ENCODE assay signal across 19 cellular contexts in genomic region chr1:20280906-20281305, GRCh38. TPM values are rescaled to one million over a fixed set of nuclear protein-coding genes. Genes with fewer than 3 reads are reported as not detected.
A peak's percentile ranks its signal among the peaks of the same experiment; 100 is the strongest.
DNase-seq lines count a peak whose midpoint lies in the region; TF ChIP-seq lines count a peak whose summit lies in the region.
"Had no signal": no experiment of that assay in that cellular context is flagged by ENCODE, and none has a peak within 500 bp of the region (broad histone marks: within the 10 kb centered on the region; RNA-seq: fewer than 3 reads in every experiment).

No MANE protein-coding gene starts in this region.

- TF ChIP-seq CTCF in VCaP (conservative IDR thresholded peaks at IDR 0.05) (no peak), transverse colon (IDR thresholded peaks at IDR 0.05) (no peak), uterus (IDR thresholded peaks at IDR 0.05) (no peak)

- no peaks in the 10 kb centered on the region for H3K9me3 ChIP-seq in transverse colon
- no peaks in the 10 kb centered on the region for H3K9me3 ChIP-seq in uterus
- H3K9me3 ChIP-seq: BE2C, HAP-1 had no signal

- intact Hi-C loops in transverse colon (cut with DNase I; ENCODE audit: low total_unique reads) (no loop called here), uterus (cut with DNase I; ENCODE audit: low total_unique reads) (no loop called here)

- H3K4me3 ChIP-seq in transverse colon (no peak overlapping the region), uterus (no peak overlapping the region)
- H3K4me3 ChIP-seq: GM23248, HAP-1, K562 had no signal

- H3K36me3 ChIP-seq in transverse colon (no peaks in the 10 kb centered on the region), uterus (no peaks in the 10 kb centered on the region)
- H3K36me3 ChIP-seq: BE2C, HAP-1 had no signal

- DNase-seq in M059J (ENCODE audit: low read depth), result peak; percentile 53
- peak; percentile 37 for DNase-seq in RPMI7951 (ENCODE audit: low read depth)
- peak; percentile 24 for DNase-seq in transverse colon
- no peak for DNase-seq in NCI-H345 treated with DMSO at 0.1 percent for 48 hours (lab: John Stamatoyannopoulos, UW; ENCODE audit: unreplicated experiment)
- no peak for DNase-seq in DMS 273 (lab: John Stamatoyannopoulos, UW; ENCODE audit: unreplicated experiment)
- no peak for DNase-seq in uterus
- DNase-seq: ACHN; BE2C; C1 segment of cervical spinal cord; CD4-positive, CD25-positive, alpha-beta regulatory T cell; CD8-positive, alpha-beta memory T cell; COR-L47; GM23248 had no signal

- peaks cover 0 to 6% (median 4%) of the 10 kb centered on the region in 4 donors for H3K4me1 ChIP-seq in transverse colon
- no peaks in the 10 kb centered on the region for H3K4me1 ChIP-seq in uterus
- H3K4me1 ChIP-seq: BE2C, HAP-1 had no signal

- H3K27me3 ChIP-seq in transverse colon (no peaks in the 10 kb centered on the region), uterus (no peaks in the 10 kb centered on the region)
- H3K27me3 ChIP-seq: BE2C had no signal

- TF ChIP-seq EP300 in transverse colon (IDR thresholded peaks at IDR 0.05; ENCODE audit: low read depth), result no peak

- H3K27ac ChIP-seq in VCaP, result peak overlapping the region; percentile 96
- no peak overlapping the region for H3K27ac ChIP-seq in transverse colon
- no peak overlapping the region for H3K27ac ChIP-seq in uterus
- H3K27ac ChIP-seq: GM23248, HL-60 had no signal

- no peak for TF ChIP-seq POLR2A in transverse colon (IDR thresholded peaks at IDR 0.05)
- TF ChIP-seq POLR2A in uterus (IDR thresholded peaks at IDR 0.05), result no peak

- in situ Hi-C loops in transverse colon (cut with MboI; ENCODE audit: low pct_ligation_motif_present in 1 of 4, low pct_unique_long_range_greater_than_20kb in 1 of 4, low sequenced_read_pairs in 3 of 4), result no loop called here

- WGBS in transverse colon (ENCODE audit: low coverage in 1 of 2), 2 donors, result 74 to 83% methylated on average over 3 to 6 of the region's 6 CpGs

RNA-seq across cellular contexts. Expression of gene VWA5B1, which starts 9.8 kb away (rescaled TPM):
- not detected in 2 replicates for total RNA-seq in M059J (2014; rRNA removed; shearing (Covaris generic))
- not detected in 2 replicates for total RNA-seq in RPMI7951 (2014; rRNA removed; shearing (Covaris generic))
- total RNA-seq in transverse colon, result not detected
- total RNA-seq in uterus, result under 1 TPM in 1 of 4 donors, not detected in 3; 0.69 TPM
- total RNA-seq: CD4-positive, CD25-positive, alpha-beta regulatory T cell; CD8-positive, alpha-beta memory T cell; GM23248; H4; HT1080; K562 had no signal

Comparison
In these comparisons a context has a peak if more than half of its experiments do, and no peak if none do; other contexts are left out.
1. DNase-seq: peak in M059J (single experiment), RPMI7951 (single experiment) and transverse colon (single experiment); none in NCI-H345 treated with DMSO at 0.1 percent for 48 hours (single experiment), DMS 273 (single experiment) and uterus (0 of 2).